In the genomic region with DNA sequence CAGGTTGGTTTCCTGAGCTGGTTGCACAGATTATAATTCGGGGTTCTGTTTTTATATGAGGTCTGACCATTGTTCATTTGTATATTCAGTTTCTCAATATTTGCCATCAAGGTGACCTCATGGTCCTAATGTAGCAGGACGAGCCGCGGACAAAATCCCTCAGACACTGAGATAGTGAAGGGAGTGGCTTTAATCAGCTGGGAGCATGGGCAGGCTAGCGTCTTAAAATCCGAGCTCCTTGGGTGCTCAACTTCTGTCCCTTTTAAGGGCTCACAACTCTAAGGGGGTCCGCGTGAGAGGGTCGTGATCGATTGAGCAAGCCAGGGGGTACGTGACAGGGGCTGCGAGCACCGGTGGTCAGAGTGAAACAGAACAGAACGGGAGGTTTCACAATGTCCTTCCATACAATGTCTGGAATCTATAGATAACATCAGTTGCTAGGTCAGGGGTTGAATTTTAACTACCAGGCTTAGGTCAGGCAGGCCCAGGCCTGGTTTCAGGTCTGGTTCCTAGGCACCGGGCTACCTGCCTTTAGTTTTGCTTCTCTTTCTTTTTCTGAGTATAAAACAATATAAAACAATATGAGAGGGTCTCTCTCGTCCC, we compare ENCODE assay signal across 1 cellular context.
TF ChIP-seq lines count a peak whose summit lies in the region.

No MANE protein-coding gene starts in this region.

TF ChIP-seq in HepG2, 621 proteins besides CTCF, POLR2A, EP300 and RAD21 (continued from another document):
- TF ChIP-seq, protein P1, sequence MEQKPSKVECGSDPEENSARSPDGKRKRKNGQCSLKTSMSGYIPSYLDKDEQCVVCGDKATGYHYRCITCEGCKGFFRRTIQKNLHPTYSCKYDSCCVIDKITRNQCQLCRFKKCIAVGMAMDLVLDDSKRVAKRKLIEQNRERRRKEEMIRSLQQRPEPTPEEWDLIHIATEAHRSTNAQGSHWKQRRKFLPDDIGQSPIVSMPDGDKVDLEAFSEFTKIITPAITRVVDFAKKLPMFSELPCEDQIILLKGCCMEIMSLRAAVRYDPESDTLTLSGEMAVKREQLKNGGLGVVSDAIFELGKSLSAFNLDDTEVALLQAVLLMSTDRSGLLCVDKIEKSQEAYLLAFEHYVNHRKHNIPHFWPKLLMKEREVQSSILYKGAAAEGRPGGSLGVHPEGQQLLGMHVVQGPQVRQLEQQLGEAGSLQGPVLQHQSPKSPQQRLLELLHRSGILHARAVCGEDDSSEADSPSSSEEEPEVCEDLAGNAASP (CRISPR knock-in tag; IDR thresholded peaks at IDR 0.05; ENCODE audit: borderline replicate concordance) = peak; percentile 43; the same call in 1 of the 2 replicates
- TF ChIP-seq SOX5 (CRISPR knock-in tag; IDR thresholded peaks at IDR 0.05; ENCODE audit: borderline replicate concordance) (peak; percentile 67; the same call in 1 of the 2 replicates), ZFP90 (CRISPR knock-in tag; IDR thresholded peaks at IDR 0.05; ENCODE audit: borderline replicate concordance) (peak; percentile 58; the same call in 1 of the 2 replicates), MXD4 (CRISPR knock-in tag; IDR thresholded peaks at IDR 0.05) (0 out of 2 replicates have a peak, but pooled peaks have one; percentile 49)
- TF ChIP-seq, protein P2, sequence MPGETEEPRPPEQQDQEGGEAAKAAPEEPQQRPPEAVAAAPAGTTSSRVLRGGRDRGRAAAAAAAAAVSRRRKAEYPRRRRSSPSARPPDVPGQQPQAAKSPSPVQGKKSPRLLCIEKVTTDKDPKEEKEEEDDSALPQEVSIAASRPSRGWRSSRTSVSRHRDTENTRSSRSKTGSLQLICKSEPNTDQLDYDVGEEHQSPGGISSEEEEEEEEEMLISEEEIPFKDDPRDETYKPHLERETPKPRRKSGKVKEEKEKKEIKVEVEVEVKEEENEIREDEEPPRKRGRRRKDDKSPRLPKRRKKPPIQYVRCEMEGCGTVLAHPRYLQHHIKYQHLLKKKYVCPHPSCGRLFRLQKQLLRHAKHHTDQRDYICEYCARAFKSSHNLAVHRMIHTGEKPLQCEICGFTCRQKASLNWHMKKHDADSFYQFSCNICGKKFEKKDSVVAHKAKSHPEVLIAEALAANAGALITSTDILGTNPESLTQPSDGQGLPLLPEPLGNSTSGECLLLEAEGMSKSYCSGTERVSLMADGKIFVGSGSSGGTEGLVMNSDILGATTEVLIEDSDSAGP (CRISPR knock-in tag; IDR thresholded peaks at IDR 0.05; ENCODE audit: borderline replicate concordance) = 0 out of 2 replicates have a peak, but pooled peaks have one; percentile 33
